Comparison of ENCODE assay signal across 13 cellular contexts in the genomic region with DNA sequence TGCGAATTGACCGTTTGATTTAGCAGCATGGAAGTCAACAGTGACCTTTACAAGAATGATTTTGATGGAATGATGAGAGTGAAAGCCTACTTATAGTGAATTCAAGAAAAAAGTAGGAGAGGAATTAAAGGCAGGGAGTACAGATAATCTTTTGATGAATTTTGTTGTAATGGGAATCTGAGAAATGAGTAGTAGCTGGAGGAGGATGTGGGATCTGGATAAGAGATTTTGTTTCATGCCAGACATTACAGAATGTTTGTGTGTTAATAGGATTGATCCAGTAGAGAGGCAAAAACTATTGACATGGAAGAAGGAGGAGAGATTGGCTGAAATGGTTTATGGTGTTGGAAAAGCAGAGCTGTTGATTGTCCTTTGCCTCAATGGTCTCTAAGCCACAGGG. TPM values are rescaled to one million over a fixed set of nuclear protein-coding genes. Genes with fewer than 3 reads are reported as not detected.
DNase-seq lines count a peak whose midpoint lies in the region; ATAC-seq, FAIRE-seq and TF ChIP-seq lines count a peak whose summit lies in the region.
"Had no signal": no experiment of that assay in that cellular context is flagged by ENCODE, and none has a peak within 500 bp of the region (broad histone marks: within the 10 kb centered on the region; RNA-seq: fewer than 3 reads in every experiment).

No MANE protein-coding gene starts in this region.

- H4K91ac ChIP-seq in H1 (replicated peaks; ENCODE audit: insufficient read length, low read length): no peak overlapping the region

- H4K8ac ChIP-seq in H1 (ENCODE audit: extremely low read depth, insufficient read depth, low read length): no peak overlapping the region

- TF ChIP-seq EP300 in H1 (IDR thresholded peaks at IDR 0.05; ENCODE audit: borderline replicate concordance in 1 of 2, low read depth in 2 of 2, low read length in 2 of 2): no peak
- TF ChIP-seq EP300 in stomach (IDR thresholded peaks at IDR 0.05): no peak

- FAIRE-seq in H1 (lab: Jason Lieb, UNC): no peak

- H3K79me1 ChIP-seq in H1 (ENCODE audit: low read depth, low read length): no peaks in the 10 kb centered on the region

- no peaks in the 10 kb centered on the region for H3K4me1 ChIP-seq in H1 (replicated peaks in 1 of 4; ENCODE audit: control insufficient read depth in 3 of 4, insufficient read depth in 4 of 4, low read length in 3 of 4)
- H3K4me1 ChIP-seq in stomach: peaks cover 7 to 23% (median 17%) of the 10 kb centered on the region in 4 donors
- H3K4me1 ChIP-seq in Karpas-422 (ENCODE audit: low read length): peaks cover 11% of the 10 kb centered on the region
- H3K4me1 ChIP-seq: psoas muscle had no signal

- intact Hi-C loops in stomach (cut with DNase I; ENCODE audit: low total_unique reads): no loop called here

- no peak for TF ChIP-seq RAD21 in H1 (IDR thresholded peaks at IDR 0.05 in 1 of 2, conservative IDR thresholded peaks at IDR 0.05 in 1 of 2; ENCODE audit: low read depth in 2 of 2, low read length in 2 of 2)

- peak overlapping the region; percentile 69 for H3K56ac ChIP-seq in H1 (replicated peaks; ENCODE audit: insufficient read length, low read depth, low read length)

- H2BK120ac ChIP-seq in H1 (replicated peaks; ENCODE audit: low read depth, low read length): no peak overlapping the region

- H2AFZ ChIP-seq in H1 (ENCODE audit: low read length): no peak overlapping the region
- no peak overlapping the region for H2AFZ ChIP-seq in Karpas-422 (ENCODE audit: low read length)

- no peaks in the 10 kb centered on the region for H3K27me3 Mint-ChIP-seq in T-helper 2 cell treated with Interferon-gamma antibody and Interleukin-4, amounts not matched to agents 5 μg/mL and 100 μg/mL, for 36 hours (ENCODE audit: low read depth)
- no peaks in the 10 kb centered on the region for H3K27me3 Mint-ChIP-seq in T-helper 17 cell

- 89% methylated on average over 2 of the region's 2 CpGs; no CpG with 5 or more reads in 1 of the 2 experiments for WGBS in H1 (ENCODE audit: extremely low coverage in 1 of 2, insufficient coverage in 1 of 2, insufficient read length in 1 of 2, insufficient replicate concordance in 2 of 2, low coverage in 1 of 2, low lambda C conversion rate in 2 of 2, missing lambda C conversion rate in 1 of 2), 2 experiments
- 90 to 96% (median 91%) methylated on average over 2 of the region's 2 CpGs for WGBS in stomach, 5 donors

- peak overlapping the region; percentile 60 for H3K27ac Mint-ChIP-seq in T-helper 2 cell treated with Interferon-gamma antibody and Interleukin-4, amounts not matched to agents 5 μg/mL and 100 μg/mL, for 36 hours
- H3K27ac Mint-ChIP-seq in T-helper 17 cell: peak overlapping the region; percentile 84

- no peaks in the 10 kb centered on the region for H3K9me2 ChIP-seq in Karpas-422 (replicated peaks; ENCODE audit: insufficient read depth, low read length)

- H2BK20ac ChIP-seq in H1 (ENCODE audit: low read length): no peak overlapping the region

- H3K23ac ChIP-seq in H1 (ENCODE audit: insufficient read length): no peak overlapping the region

- H3K36me3 ChIP-seq in H1 (ENCODE audit: control insufficient read depth in 2 of 4, insufficient read depth in 4 of 4, low read length in 3 of 4) (peaks cover 0 to 5% (median 0%) of the 10 kb centered on the region in 4 experiments; a peak in 2 of 8 replicates), stomach (peaks cover 3 to 46% (median 34%) of the 10 kb centered on the region in 4 donors), Karpas-422 (ENCODE audit: insufficient read depth, low read length) (no peaks in the 10 kb centered on the region; the same call in 1 of the 2 replicates)

- H4K20me1 ChIP-seq in H1 (replicated peaks in 1 of 2; ENCODE audit: control insufficient read depth in 1 of 2, insufficient read depth in 2 of 2, low read length in 2 of 2) (no peaks in the 10 kb centered on the region), Karpas-422 (ENCODE audit: insufficient read depth, low read depth, low read length) (no peaks in the 10 kb centered on the region)

- H3K14ac ChIP-seq in H1 (ENCODE audit: insufficient read length): no peak overlapping the region

- TF ChIP-seq CTCF in H1 (IDR thresholded peaks at IDR 0.05; ENCODE audit: control extremely low read depth in 1 of 3, insufficient read depth in 1 of 3, low read depth in 1 of 3, low read length in 3 of 3) (no peak), stomach (IDR thresholded peaks at IDR 0.05) (no peak)

- CTCF ChIA-PET in H1 (lab: Charles Lee; ENCODE audit: partially characterized antibody): interaction anchor here (0.6 to 1.2 kb wide), 4 partner anchors 12 to 239 kb away, joined by 3 to 4 read pairs (median 3); no protein-coding TSS in a partner anchor

- H3K9me3 Mint-ChIP-seq in T-helper 2 cell treated with Interferon-gamma antibody and Interleukin-4, amounts not matched to agents 5 μg/mL and 100 μg/mL, for 36 hours: no peaks in the 10 kb centered on the region

- no peaks in the 10 kb centered on the region for H3K79me2 ChIP-seq in H1 (ENCODE audit: control insufficient read depth in 1 of 2, insufficient read depth in 2 of 2, low read length in 2 of 2)
- no peaks in the 10 kb centered on the region for H3K79me2 ChIP-seq in Karpas-422 (ENCODE audit: low read length)

- H3K36me3 Mint-ChIP-seq in T-helper 2 cell treated with Interferon-gamma antibody and Interleukin-4, amounts not matched to agents 5 μg/mL and 100 μg/mL, for 36 hours (ENCODE audit: low read depth): peaks cover 35% of the 10 kb centered on the region
- peaks cover 10% of the 10 kb centered on the region for H3K36me3 Mint-ChIP-seq in T-helper 17 cell (ENCODE audit: low read depth)

- ATAC-seq in T-helper 17 cell: no peak
- ATAC-seq in GM21360 (IDR thresholded peaks at IDR 0.05; ENCODE audit: unreplicated experiment): no peak
- no peak for ATAC-seq in HG03378 (IDR thresholded peaks at IDR 0.05; ENCODE audit: unreplicated experiment)
- ATAC-seq: esophagus mucosa, psoas muscle had no signal

- H3K27me3 ChIP-seq in H1 (replicated peaks in 1 of 4; ENCODE audit: control insufficient read depth in 3 of 4, extremely low read depth in 1 of 4, insufficient read depth in 3 of 4, low read length in 3 of 4) (no peaks in the 10 kb centered on the region), stomach (no peaks in the 10 kb centered on the region), Karpas-422 (ENCODE audit: low read length) (no peaks in the 10 kb centered on the region)

- no peak overlapping the region for H3K27ac ChIP-seq in H1 (ENCODE audit: low read depth, low read length)
- peak overlapping the region in 3 of 5 donors; percentile 29 to 56 (median 53) for H3K27ac ChIP-seq in stomach
- no peak overlapping the region for H3K27ac ChIP-seq in Karpas-422 (ENCODE audit: low read length)
- H3K27ac ChIP-seq: psoas muscle had no signal

- H2BK5ac ChIP-seq in H1 (ENCODE audit: low read depth, low read length): no peak overlapping the region

- POLR2A ChIA-PET in H1 (lab: Charles Lee; ENCODE audit: partially characterized antibody): interaction anchor here (1.0 kb wide), 1 partner anchor 262 kb away, joined by 3 read pairs; no protein-coding TSS in a partner anchor

- no peaks in the 10 kb centered on the region for H3K23me2 ChIP-seq in H1 (ENCODE audit: low read depth, low read length)

- no peak overlapping the region for H3K4me2 ChIP-seq in H1 (ENCODE audit: insufficient read depth in 1 of 2, low read depth in 2 of 2, low read length in 2 of 2)
- no peak overlapping the region for H3K4me2 ChIP-seq in Karpas-422 (ENCODE audit: low read depth, low read length, poor library complexity, severe bottlenecking)

- no peak for DNase-seq in T-helper 2 cell treated with Interferon-gamma antibody and Interleukin-4, amounts not matched to agents 5 μg/mL and 100 μg/mL, for 36 hours (ENCODE audit: low spot score)
- DNase-seq in T-helper 2 cell (no peak), T-helper 17 cell (no peak), H1 (ENCODE audit: low read depth in 1 of 2, low spot score in 2 of 2) (no peak), stomach (no peak), Karpas-422 (no peak)
- DNase-seq: activated CD8-positive, alpha-beta memory T cell treated with anti-CD3 and anti-CD28 coated beads, Interleukin-2, amount 50 U/mL, for 4 hours; DMS 273 treated with DMSO at 0.1 percent for 48 hours; psoas muscle; stimulated activated CD4-positive, alpha-beta T cell treated with anti-CD3 and anti-CD28 coated beads, Interleukin-4, amount 100 ng/mL, for 4 hours had no signal

- no peak overlapping the region for H4K5ac ChIP-seq in H1 (ENCODE audit: insufficient read length, low read depth, low read length)

- H3K9me3 ChIP-seq in T-helper 17 cell (ENCODE audit: control insufficient read depth, low read length, poor library complexity, severe bottlenecking) (no peaks in the 10 kb centered on the region), H1 (ENCODE audit: insufficient read depth in 2 of 2, low read depth in 1 of 2, low read length in 1 of 2) (no peaks in the 10 kb centered on the region), stomach (no peaks in the 10 kb centered on the region), Karpas-422 (ENCODE audit: low read length) (no peaks in the 10 kb centered on the region)
- H3K9me3 ChIP-seq: psoas muscle had no signal

- no peak overlapping the region for H2BK15ac ChIP-seq in H1 (ENCODE audit: low read length)

- no peak overlapping the region for H3K4ac ChIP-seq in H1 (replicated peaks; ENCODE audit: insufficient read length, low read depth, low read length)

- H2AK5ac ChIP-seq in H1 (ENCODE audit: low read depth, low read length): no peak overlapping the region

- no peak overlapping the region for H3K18ac ChIP-seq in H1 (ENCODE audit: extremely low read depth, low read length)

- H2BK12ac ChIP-seq in H1 (ENCODE audit: low read depth, low read length): no peak overlapping the region

- H3K9ac ChIP-seq in H1 (replicated peaks in 1 of 4; ENCODE audit: extremely low read depth in 1 of 4, low read depth in 3 of 4, low read length in 3 of 4) (no peak overlapping the region), Karpas-422 (ENCODE audit: low read length) (no peak overlapping the region)

- TF ChIP-seq POLR2A in H1 (IDR thresholded peaks at IDR 0.05; ENCODE audit: control extremely low read depth in 1 of 2, low read depth in 2 of 2, low read length in 2 of 2): no peak
- no peak for TF ChIP-seq POLR2A in stomach (IDR thresholded peaks at IDR 0.05)

- no peak overlapping the region for H3K4me3 ChIP-seq in H1 (ENCODE audit: extremely low read depth in 1 of 4, insufficient read depth in 2 of 4, low read depth in 3 of 4, low read length in 4 of 4)
- no peak overlapping the region for H3K4me3 ChIP-seq in stomach
- H3K4me3 ChIP-seq in Karpas-422 (ENCODE audit: low read length): no peak overlapping the region
- H3K4me3 ChIP-seq: psoas muscle had no signal

- H3K4me1 Mint-ChIP-seq in T-helper 2 cell treated with Interferon-gamma antibody and Interleukin-4, amounts not matched to agents 5 μg/mL and 100 μg/mL, for 36 hours (ENCODE audit: low read depth): peaks cover 50% of the 10 kb centered on the region
- H3K4me1 Mint-ChIP-seq in T-helper 17 cell: peaks cover 35% of the 10 kb centered on the region

- H3K4me3 Mint-ChIP-seq in T-helper 2 cell treated with Interferon-gamma antibody and Interleukin-4, amounts not matched to agents 5 μg/mL and 100 μg/mL, for 36 hours: peak overlapping the region; percentile 74
- H3K4me3 Mint-ChIP-seq in T-helper 17 cell: no peak overlapping the region

RNA-seq across cellular contexts. Expression of gene ZNF609, which starts 17.4 kb away (rescaled TPM):
- total RNA-seq in T-helper 17 cell: 10 to 100 TPM; 37.6 to 43.2 TPM
- 47.8 TPM in 2 replicates for total RNA-seq in H1 (2021; fragmentation: NEBNext Ultra II Directional; extraction: Animal tissue kit (Norgen Biotek cat#: 25700))
- polyA plus RNA-seq in H1 (2011; rRNA removed): 15.5 and 17.4 TPM in 2 replicates
- 15.1 TPM for polyA plus RNA-seq in H1 (2011; cell fraction: cytosol; rRNA removed)
- polyA plus RNA-seq in H1 (2011; cell fraction: nucleus; rRNA removed): 23.1 TPM
- polyA plus RNA-seq in H1 (2012, experiment 1 of 2): 25.1 to 29.2 TPM (median 26.5 TPM) in 4 replicates
- polyA plus RNA-seq in H1 (2012, experiment 2 of 2): 6.3 TPM
- polyA plus RNA-seq in H1 (2013, experiment 1 of 2): 16.8 TPM
- polyA plus RNA-seq in H1 (2013, experiment 2 of 2): 16.7 TPM
- polyA minus RNA-seq in H1 (2011; rRNA and poly(A)+ RNA removed): 87.4 and 92.4 TPM in 2 replicates
- 37.1 TPM for polyA minus RNA-seq in H1 (2011; cell fraction: cytosol; rRNA and poly(A)+ RNA removed)
- polyA minus RNA-seq in H1 (2011; cell fraction: nucleus; rRNA and poly(A)+ RNA removed): 30.7 TPM
- 10 to 100 TPM; 23.2 to 64.7 (median 32.5) TPM for total RNA-seq in stomach
- polyA plus RNA-seq in stomach: 1 to 10 TPM; 2.7 to 7.0 (median 6.5) TPM
- 26.7 and 29.6 TPM in 2 replicates for total RNA-seq in Karpas-422 (2014; rRNA removed; shearing (Covaris generic); ENCODE audit: low replicate concordance)

RNA-seq across cellular contexts. Expression of gene TRIP4, which starts 55.4 kb away (rescaled TPM):
- 10 to 100 TPM; 14.9 to 17.5 TPM for total RNA-seq in T-helper 17 cell
- 14.4 and 18.9 TPM in 2 replicates for total RNA-seq in H1 (2021; fragmentation: NEBNext Ultra II Directional; extraction: Animal tissue kit (Norgen Biotek cat#: 25700))
- polyA plus RNA-seq in H1 (2011; rRNA removed): 3.9 and 6.2 TPM in 2 replicates
- polyA plus RNA-seq in H1 (2011; cell fraction: cytosol; rRNA removed): 9.4 TPM
- 5.0 TPM for polyA plus RNA-seq in H1 (2011; cell fraction: nucleus; rRNA removed)
- polyA plus RNA-seq in H1 (2012, experiment 1 of 2): 12.3 to 18.3 TPM (median 14.1 TPM) in 4 replicates
- polyA plus RNA-seq in H1 (2012, experiment 2 of 2): 2.2 TPM
- polyA plus RNA-seq in H1 (2013, experiment 1 of 2): 21.4 TPM
- polyA plus RNA-seq in H1 (2013, experiment 2 of 2): 22.5 TPM
- polyA minus RNA-seq in H1 (2011; rRNA and poly(A)+ RNA removed): 11.7 and 15.2 TPM in 2 replicates
- polyA minus RNA-seq in H1 (2011; cell fraction: cytosol; rRNA and poly(A)+ RNA removed): 5.9 TPM
- 15.4 TPM for polyA minus RNA-seq in H1 (2011; cell fraction: nucleus; rRNA and poly(A)+ RNA removed)
- 10 to 100 TPM in 3 of 5 donors, 1 to 10 TPM in 2; 1.8 to 59.4 (median 15.5) TPM for total RNA-seq in stomach
- polyA plus RNA-seq in stomach: 10 to 100 TPM; 21.0 to 35.1 (median 23.1) TPM
- 9.2 and 11.9 TPM in 2 replicates for total RNA-seq in Karpas-422 (2014; rRNA removed; shearing (Covaris generic); ENCODE audit: low replicate concordance)

Comparison
In these comparisons a context has a peak if more than half of its experiments do, and no peak if none do; other contexts are left out.
1. H3K27ac ChIP-seq: peak in stomach (3 of 5); none in H1 (single experiment) and Karpas-422 (single experiment).